Comparison of ENCODE assay signal across 2 cellular contexts in genomic region chr1:16775290-16775689, GRCh38. TPM values are rescaled to one million over a fixed set of nuclear protein-coding genes. Genes with fewer than 3 reads are reported as not detected.
"Had no signal": no experiment of that assay in that cellular context is flagged by ENCODE, and none has a peak within 500 bp of the region (broad histone marks: within the 10 kb centered on the region; RNA-seq: fewer than 3 reads in every experiment).

No MANE protein-coding gene starts in this region.

RNA-seq across cellular contexts. Expression of gene RNU1-4, which starts 35.0 kb away (rescaled TPM):
- total RNA-seq: M059J had no signal
- polyA plus RNA-seq: IgD-negative memory B cell had no signal
